Comparison of ENCODE assay signal across 13 cellular contexts in the genomic region with DNA sequence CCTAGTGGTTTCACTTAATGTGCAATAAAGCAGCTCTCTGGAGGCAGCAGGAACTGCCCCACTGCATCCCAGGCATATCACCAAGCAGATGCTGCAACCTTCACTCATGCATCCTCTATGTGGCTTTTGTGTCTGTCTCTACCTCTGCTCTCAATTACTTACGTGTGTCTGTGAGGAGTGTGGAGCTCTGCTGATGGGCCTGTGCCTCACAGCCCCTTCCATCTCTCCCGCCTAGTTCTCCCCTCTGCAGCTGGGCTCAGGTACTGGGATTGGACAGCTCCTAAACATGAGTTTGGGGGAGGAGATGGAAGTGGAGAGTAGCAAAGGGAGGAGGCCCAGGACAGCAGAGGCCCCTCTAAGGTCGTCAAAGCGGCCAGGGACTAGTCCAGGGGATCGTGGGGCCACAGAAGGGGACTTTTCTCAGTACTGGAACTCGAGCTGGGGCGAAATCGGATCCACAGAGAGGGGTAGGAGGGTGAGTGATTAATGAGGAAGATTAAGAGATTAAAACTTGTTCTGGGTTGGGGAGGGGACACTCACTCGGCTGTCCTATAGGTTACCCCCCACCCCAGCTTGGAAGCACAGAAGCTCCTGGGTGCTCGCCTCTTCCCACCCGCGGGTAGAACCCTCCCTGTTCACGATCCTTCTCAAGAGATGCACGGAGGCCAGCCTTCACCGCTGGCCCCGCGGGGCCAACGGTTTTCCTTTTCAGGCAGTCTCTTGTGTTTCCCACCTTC. TPM values are rescaled to one million over a fixed set of nuclear protein-coding genes. Genes with fewer than 3 reads are reported as not detected.
DNase-seq lines count a peak whose midpoint lies in the region; ATAC-seq and TF ChIP-seq lines count a peak whose summit lies in the region.
"Had no signal": no experiment of that assay in that cellular context is flagged by ENCODE, and none has a peak within 500 bp of the region (broad histone marks: within the 10 kb centered on the region; RNA-seq: fewer than 3 reads in every experiment).

No MANE protein-coding gene starts in this region.

- TF ChIP-seq CTCF in WTC11 (IDR thresholded peaks at IDR 0.05) (no peak), spleen (IDR thresholded peaks at IDR 0.05 in 8 of 11, conservative IDR thresholded peaks at IDR 0.05 in 3 of 11) (no peak)

- no peak overlapping the region for H3K27ac Mint-ChIP-seq in activated naive CD4-positive, alpha-beta T cell treated with anti-CD3 and anti-CD28 coated beads for 36 hours
- H3K27ac Mint-ChIP-seq in WTC11, result no peak overlapping the region

- H3K9me3 ChIP-seq in spleen, result no peaks in the 10 kb centered on the region
- H3K9me3 ChIP-seq: MG63 had no signal

- peaks cover 37 to 86% (median 77%) of the 10 kb centered on the region in 6 donors for H3K4me1 ChIP-seq in spleen

- intact Hi-C loops in activated naive CD4-positive, alpha-beta T cell treated with anti-CD3 and anti-CD28 coated beads for 36 hours (cut with micrococcal nuclease), result loop anchor here (10.0 kb wide), 1 partner anchor 453 kb away; a partner anchor contains a TSS
- intact Hi-C loops in spleen (cut with DNase I; ENCODE audit: low total_unique reads), result loop anchor here (5.0 kb wide), 1 partner anchor 86 kb away; no protein-coding TSS in a partner anchor

- peaks cover 0 to 23% (median 16%) of the 10 kb centered on the region in 6 donors for H3K36me3 ChIP-seq in spleen

- peaks cover 70% of the 10 kb centered on the region for H3K27me3 Mint-ChIP-seq in activated naive CD4-positive, alpha-beta T cell treated with anti-CD3 and anti-CD28 coated beads for 36 hours (ENCODE audit: low read depth)
- peaks cover 96% of the 10 kb centered on the region for H3K27me3 Mint-ChIP-seq in WTC11 (ENCODE audit: low read depth)

- H3K4me1 Mint-ChIP-seq in activated naive CD4-positive, alpha-beta T cell treated with anti-CD3 and anti-CD28 coated beads for 36 hours (ENCODE audit: low read depth), result peaks cover 53% of the 10 kb centered on the region
- peaks cover 55% of the 10 kb centered on the region for H3K4me1 Mint-ChIP-seq in WTC11

- H3K9me3 Mint-ChIP-seq in activated naive CD4-positive, alpha-beta T cell treated with anti-CD3 and anti-CD28 coated beads for 36 hours, result no peaks in the 10 kb centered on the region
- H3K9me3 Mint-ChIP-seq in WTC11, result no peaks in the 10 kb centered on the region

- POLR2A ChIA-PET in WTC11 (lab: Charles Lee), result interaction anchor here (0.6 to 0.8 kb wide), 2 partner anchors 10 to 44 kb away, joined by 3 to 5 read pairs; a partner anchor contains a TSS

- peaks cover 9 to 79% (median 42%) of the 10 kb centered on the region in 7 donors for H3K27me3 ChIP-seq in spleen (replicated peaks in 1 of 7)
- H3K27me3 ChIP-seq: MG63 had no signal

- DNase-seq in activated naive CD4-positive, alpha-beta T cell treated with anti-CD3 and anti-CD28 coated beads for 36 hours, result no peak
- no peak for DNase-seq in activated naive CD4-positive, alpha-beta T cell (lab: John Stamatoyannopoulos, UW)
- DNase-seq in WTC11 (ENCODE audit: low spot score), result no peak
- DNase-seq in iPS-NIHi7 (ENCODE audit: extremely low spot score), result peak; percentile 22
- peak; percentile 58 for DNase-seq in spleen
- no peak for DNase-seq in caudate nucleus (lab: John Stamatoyannopoulos, UW)
- DNase-seq: AML-193, NCI-H748 treated with DMSO at 0.1 percent for 48 hours had no signal

- no peak for TF ChIP-seq POLR2A in spleen (IDR thresholded peaks at IDR 0.05)

- H3K27ac ChIP-seq in spleen (no peak overlapping the region), caudate nucleus (ENCODE audit: low read depth, low read length) (no peak overlapping the region)

- H3K4me3 Mint-ChIP-seq in activated naive CD4-positive, alpha-beta T cell treated with anti-CD3 and anti-CD28 coated beads for 36 hours, result peak overlapping the region; percentile 36
- peak overlapping the region; percentile 81 for H3K4me3 Mint-ChIP-seq in WTC11

- peaks cover 17% of the 10 kb centered on the region for H3K36me3 Mint-ChIP-seq in activated naive CD4-positive, alpha-beta T cell treated with anti-CD3 and anti-CD28 coated beads for 36 hours (ENCODE audit: low read depth)
- peaks cover 19% of the 10 kb centered on the region for H3K36me3 Mint-ChIP-seq in WTC11

- H3K4me3 ChIP-seq in spleen, result peak overlapping the region in 1 of 8 donors; percentile 90

- WGBS in spleen, 5 donors, result 72 to 81% (median 73%) methylated on average over 18 of the region's 18 CpGs

- CTCF ChIA-PET in activated naive CD4-positive, alpha-beta T cell treated with anti-CD3 and anti-CD28 coated beads for 36 hours (lab: Charles Lee), result interaction anchor here (0.6 to 4.8 kb wide), 5 partner anchors 13 to 1301 kb away, joined by 3 to 24 read pairs (median 10); a partner anchor contains a TSS
- CTCF ChIA-PET in WTC11 (lab: Charles Lee), result interaction anchor here (0.7 to 6.0 kb wide), 5 partner anchors 9 to 86 kb away, joined by 3 to 43 read pairs (median 6); a partner anchor contains a TSS

- ATAC-seq in WTC11, result no peak
- no peak for ATAC-seq in HG03108 (IDR thresholded peaks at IDR 0.05; ENCODE audit: unreplicated experiment)
- no peak for ATAC-seq in activated CD4-positive, CD25-positive, alpha-beta regulatory T cell treated with anti-CD3 and anti-CD28 coated beads, Interleukin-2, amount 50 U/mL, for 24 hours

TF ChIP-seq in WTC11, 78 proteins besides CTCF, POLR2A, EP300 and RAD21 (continues in another document):
- TF ChIP-seq, protein P1, sequence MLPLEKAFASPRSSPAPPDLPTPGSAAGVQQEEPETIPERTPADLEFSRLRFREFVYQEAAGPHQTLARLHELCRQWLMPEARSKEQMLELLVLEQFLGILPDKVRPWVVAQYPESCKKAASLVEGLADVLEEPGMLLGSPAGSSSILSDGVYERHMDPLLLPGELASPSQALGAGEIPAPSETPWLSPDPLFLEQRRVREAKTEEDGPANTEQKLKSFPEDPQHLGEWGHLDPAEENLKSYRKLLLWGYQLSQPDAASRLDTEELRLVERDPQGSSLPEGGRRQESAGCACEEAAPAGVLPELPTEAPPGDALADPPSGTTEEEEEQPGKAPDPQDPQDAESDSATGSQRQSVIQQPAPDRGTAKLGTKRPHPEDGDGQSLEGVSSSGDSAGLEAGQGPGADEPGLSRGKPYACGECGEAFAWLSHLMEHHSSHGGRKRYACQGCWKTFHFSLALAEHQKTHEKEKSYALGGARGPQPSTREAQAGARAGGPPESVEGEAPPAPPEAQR (CRISPR knock-in tag; IDR thresholded peaks at IDR 0.05), result no peak
- TF ChIP-seq, protein P2, sequence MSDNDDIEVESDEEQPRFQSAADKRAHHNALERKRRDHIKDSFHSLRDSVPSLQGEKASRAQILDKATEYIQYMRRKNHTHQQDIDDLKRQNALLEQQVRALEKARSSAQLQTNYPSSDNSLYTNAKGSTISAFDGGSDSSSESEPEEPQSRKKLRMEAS (CRISPR knock-in tag; IDR thresholded peaks at IDR 0.05), result no peak
- TF ChIP-seq, protein P3, sequence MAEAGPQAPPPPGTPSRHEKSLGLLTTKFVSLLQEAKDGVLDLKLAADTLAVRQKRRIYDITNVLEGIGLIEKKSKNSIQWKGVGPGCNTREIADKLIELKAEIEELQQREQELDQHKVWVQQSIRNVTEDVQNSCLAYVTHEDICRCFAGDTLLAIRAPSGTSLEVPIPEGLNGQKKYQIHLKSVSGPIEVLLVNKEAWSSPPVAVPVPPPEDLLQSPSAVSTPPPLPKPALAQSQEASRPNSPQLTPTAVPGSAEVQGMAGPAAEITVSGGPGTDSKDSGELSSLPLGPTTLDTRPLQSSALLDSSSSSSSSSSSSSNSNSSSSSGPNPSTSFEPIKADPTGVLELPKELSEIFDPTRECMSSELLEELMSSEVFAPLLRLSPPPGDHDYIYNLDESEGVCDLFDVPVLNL (CRISPR knock-in tag; IDR thresholded peaks at IDR 0.05; ENCODE audit: borderline replicate concordance, low read depth), result no peak
- TF ChIP-seq, protein P4, sequence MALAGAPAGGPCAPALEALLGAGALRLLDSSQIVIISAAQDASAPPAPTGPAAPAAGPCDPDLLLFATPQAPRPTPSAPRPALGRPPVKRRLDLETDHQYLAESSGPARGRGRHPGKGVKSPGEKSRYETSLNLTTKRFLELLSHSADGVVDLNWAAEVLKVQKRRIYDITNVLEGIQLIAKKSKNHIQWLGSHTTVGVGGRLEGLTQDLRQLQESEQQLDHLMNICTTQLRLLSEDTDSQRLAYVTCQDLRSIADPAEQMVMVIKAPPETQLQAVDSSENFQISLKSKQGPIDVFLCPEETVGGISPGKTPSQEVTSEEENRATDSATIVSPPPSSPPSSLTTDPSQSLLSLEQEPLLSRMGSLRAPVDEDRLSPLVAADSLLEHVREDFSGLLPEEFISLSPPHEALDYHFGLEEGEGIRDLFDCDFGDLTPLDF (CRISPR knock-in tag; IDR thresholded peaks at IDR 0.05), result no peak
- TF ChIP-seq KAT7 (CRISPR knock-in tag; IDR thresholded peaks at IDR 0.05; ENCODE audit: borderline replicate concordance) (no peak), PRRX2 (CRISPR knock-in tag; IDR thresholded peaks at IDR 0.05) (no peak), ZNF138 (CRISPR knock-in tag; conservative IDR thresholded peaks at IDR 0.05) (no peak), ATF1 (CRISPR knock-in tag; IDR thresholded peaks at IDR 0.05) (no peak)
- TF ChIP-seq, protein P5, sequence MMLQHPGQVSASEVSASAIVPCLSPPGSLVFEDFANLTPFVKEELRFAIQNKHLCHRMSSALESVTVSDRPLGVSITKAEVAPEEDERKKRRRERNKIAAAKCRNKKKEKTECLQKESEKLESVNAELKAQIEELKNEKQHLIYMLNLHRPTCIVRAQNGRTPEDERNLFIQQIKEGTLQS (CRISPR knock-in tag; conservative IDR thresholded peaks at IDR 0.05), result no peak

RNA-seq across cellular contexts. Expression of a gene that starts 2.1 kb away (rescaled TPM):
- total RNA-seq in activated naive CD4-positive, alpha-beta T cell treated with anti-CD3 and anti-CD28 coated beads for 36 hours, result under 1 TPM in 1 of 2 experiments, not detected in 1; 0.31 TPM
- total RNA-seq in WTC11 (2021) (1.0 to 1.8 TPM (median 1.8 TPM) in 3 replicates), spleen (1 to 10 TPM in 3 of 7 donors, under 1 TPM in 4; 0.52 to 2.7 (median 0.89) TPM)
- polyA plus RNA-seq in spleen, result 1 to 10 TPM in 1 of 3 donors, under 1 TPM in 2; 0.50 to 1.8 (median 0.93) TPM

RNA-seq across cellular contexts. Expression of a gene that starts 6.0 kb away (rescaled TPM):
- total RNA-seq in activated naive CD4-positive, alpha-beta T cell treated with anti-CD3 and anti-CD28 coated beads for 36 hours, result 10 to 100 TPM; 21.1 to 24.4 TPM
- 13.7 to 15.7 TPM (median 15.4 TPM) in 3 replicates for total RNA-seq in WTC11 (2021)
- total RNA-seq in spleen, result 10 to 100 TPM; 12.7 to 20.4 (median 14.7) TPM
- 10 to 100 TPM in 2 of 3 donors, 1 to 10 TPM in 1; 9.6 to 11.8 (median 11.6) TPM for polyA plus RNA-seq in spleen

RNA-seq across cellular contexts. Expression of a gene that starts 12.7 kb away (rescaled TPM):
- under 1 TPM; 0.10 TPM for total RNA-seq in activated naive CD4-positive, alpha-beta T cell treated with anti-CD3 and anti-CD28 coated beads for 36 hours
- total RNA-seq in WTC11 (2021) (0.18 to 0.39 TPM (median 0.26 TPM) in 3 replicates), spleen (not detected)
- polyA plus RNA-seq in spleen, result under 1 TPM in 2 of 3 donors, not detected in 1; 0.04 to 0.05 TPM
- total RNA-seq: left ventricle myocardium superior, subcutaneous adipose tissue had no signal

RNA-seq across cellular contexts. Expression of a gene that starts 18.6 kb away (rescaled TPM):
- 10 to 100 TPM; 29.5 to 30.6 TPM for total RNA-seq in activated naive CD4-positive, alpha-beta T cell treated with anti-CD3 and anti-CD28 coated beads for 36 hours
- total RNA-seq in WTC11 (2021) (32.6 to 38.3 TPM (median 36.2 TPM) in 3 replicates), spleen (10 to 100 TPM; 34.3 to 51.3 (median 38.3) TPM)
- 10 to 100 TPM; 15.7 to 26.7 (median 21.6) TPM for polyA plus RNA-seq in spleen

RNA-seq across cellular contexts. Expression of a gene that starts 18.7 kb away (rescaled TPM):
- 1 to 10 TPM; 3.7 to 5.8 TPM for total RNA-seq in activated naive CD4-positive, alpha-beta T cell treated with anti-CD3 and anti-CD28 coated beads for 36 hours
- 10.0 to 14.0 TPM (median 10.4 TPM) in 3 replicates for total RNA-seq in WTC11 (2021)
- total RNA-seq in spleen, result 10 to 100 TPM; 22.2 to 59.4 (median 31.6) TPM
- polyA plus RNA-seq in spleen, result 1 to 10 TPM; 2.8 to 9.3 (median 3.4) TPM

Comparison
In these comparisons a context has a peak if more than half of its experiments do, and no peak if none do; other contexts are left out.
1. DNase-seq: peak in iPS-NIHi7 (single experiment) and spleen (single experiment); none in activated naive CD4-positive, alpha-beta T cell treated with anti-CD3 and anti-CD28 coated beads for 36 hours (single experiment), activated naive CD4-positive, alpha-beta T cell (0 of 4), WTC11 (single experiment) and caudate nucleus (0 of 61).